Comparison of ENCODE assay signal across 8 cellular contexts in genomic region chr9:15509931-15510788, GRCh38. TPM values are rescaled to one million over a fixed set of nuclear protein-coding genes. Genes with fewer than 3 reads are reported as not detected.
A peak's percentile ranks its signal among the peaks of the same experiment; 100 is the strongest.
DNase-seq lines count a peak whose midpoint lies in the region; TF ChIP-seq lines count a peak whose summit lies in the region.

No MANE protein-coding gene starts in this region.

- H3K9me3 Mint-ChIP-seq in activated CD4-positive, alpha-beta memory T cell treated with anti-CD3 and anti-CD28 coated beads, Interleukin-2, amount 10 ng/mL, durations not matched to agents 7 days and 5 days, result no peaks in the 10 kb centered on the region
- H3K9me3 Mint-ChIP-seq in mesothelial cell of epicardium, result no peaks in the 10 kb centered on the region

- H3K9me3 ChIP-seq in HEK293 (ENCODE audit: control insufficient read depth, insufficient read depth, low read depth, low read length), result no peaks in the 10 kb centered on the region

- peak overlapping the region; percentile 84 for H3K4me3 Mint-ChIP-seq in activated CD4-positive, alpha-beta memory T cell treated with anti-CD3 and anti-CD28 coated beads, Interleukin-2, amount 10 ng/mL, durations not matched to agents 7 days and 5 days
- peak overlapping the region; percentile 79 for H3K4me3 Mint-ChIP-seq in mesothelial cell of epicardium

- H3K27me3 Mint-ChIP-seq in activated CD4-positive, alpha-beta memory T cell treated with anti-CD3 and anti-CD28 coated beads, Interleukin-2, amount 10 ng/mL, durations not matched to agents 7 days and 5 days, result no peaks in the 10 kb centered on the region
- H3K27me3 Mint-ChIP-seq in mesothelial cell of epicardium (ENCODE audit: low read depth), result no peaks in the 10 kb centered on the region

- H3K36me3 Mint-ChIP-seq in activated CD4-positive, alpha-beta memory T cell treated with anti-CD3 and anti-CD28 coated beads, Interleukin-2, amount 10 ng/mL, durations not matched to agents 7 days and 5 days (ENCODE audit: low read depth), result peaks cover 45% of the 10 kb centered on the region
- peaks cover 13% of the 10 kb centered on the region for H3K36me3 Mint-ChIP-seq in mesothelial cell of epicardium

- no peak for TF ChIP-seq CTCF in GM12875 (IDR thresholded peaks at IDR 0.05; ENCODE audit: borderline replicate concordance, insufficient read depth, low read depth, low read length)
- no peak for TF ChIP-seq CTCF in HEK293 (tag by site-specific recombination; IDR thresholded peaks at IDR 0.05)
- no peak for TF ChIP-seq CTCF in mesothelial cell of epicardium (IDR thresholded peaks at IDR 0.05; ENCODE audit: unreplicated experiment)

- DNase-seq in NCI-H1105 treated with DMSO at 0.1 percent for 48 hours (lab: John Stamatoyannopoulos, UW), result peak; percentile 80
- DNase-seq in activated CD4-positive, alpha-beta memory T cell treated with anti-CD3 and anti-CD28 coated beads, Interleukin-2, amount 10 ng/mL, durations not matched to agents 7 days and 5 days, result peak; percentile 70
- peak; percentile 51 for DNase-seq in effector CD4-positive, alpha-beta T cell
- DNase-seq in mesothelial cell of epicardium (ENCODE audit: low spot score in 2 of 2, unreplicated experiment in 2 of 2), result peak in 1 of 2 experiments; percentile 46
- DNase-seq in stimulated activated CD8-positive, alpha-beta memory T cell treated with anti-CD3 and anti-CD28 coated beads, Interleukin-15, amount 100 ng/mL, for 48 hours (ENCODE audit: low read depth in 2 of 2), result peak; percentile 43 to 51
- no peak for DNase-seq in inferior parietal cortex (ENCODE audit: extremely low spot score)

- H3K4me1 ChIP-seq in HEK293 (ENCODE audit: control insufficient read depth, insufficient read depth, low read length), result peaks cover 6% of the 10 kb centered on the region; the same call in 1 of the 2 replicates

- CTCF ChIA-PET in HEK293 (lab: Yijun Ruan, JAX), result interaction anchor here (0.6 to 1.5 kb wide), 4 partner anchors 20 to 106 kb away, joined by 3 to 6 read pairs (median 4); no protein-coding TSS in a partner anchor
- CTCF ChIA-PET in activated CD4-positive, alpha-beta memory T cell treated with anti-CD3 and anti-CD28 coated beads, Interleukin-2, amount 10 ng/mL, durations not matched to agents 7 days and 5 days (lab: Charles Lee), result interaction anchor here (0.6 to 4.4 kb wide), 8 partner anchors 10 to 892 kb away, joined by 3 to 17 read pairs (median 3); no protein-coding TSS in a partner anchor

- peaks cover 21 to 42% of the 10 kb centered on the region in 2 experiments for H3K36me3 ChIP-seq in HEK293 (ENCODE audit: control insufficient read depth in 2 of 2, insufficient read depth in 1 of 2, low read length in 2 of 2)

- peak overlapping the region; percentile 99 for H3K27ac ChIP-seq in HEK293 (ENCODE audit: extremely low read depth, low read depth, low read length)

- H3K4me1 Mint-ChIP-seq in activated CD4-positive, alpha-beta memory T cell treated with anti-CD3 and anti-CD28 coated beads, Interleukin-2, amount 10 ng/mL, durations not matched to agents 7 days and 5 days, result peaks cover 50% of the 10 kb centered on the region
- H3K4me1 Mint-ChIP-seq in mesothelial cell of epicardium, result peaks cover 29% of the 10 kb centered on the region

- POLR2A ChIA-PET in HEK293 (lab: Yijun Ruan, JAX), result interaction anchor here (0.5 to 4.6 kb wide), 12 partner anchors 9 to 317 kb away, joined by 3 to 61 read pairs (median 3); partner anchors contain the start of genes CCDC171 and SNAPC3
- POLR2A ChIA-PET in activated CD4-positive, alpha-beta memory T cell treated with anti-CD3 and anti-CD28 coated beads, Interleukin-2, amount 10 ng/mL, durations not matched to agents 7 days and 5 days (lab: Charles Lee), result interaction anchor here (0.6 to 4.3 kb wide), 27 partner anchors 9 to 214 kb away, joined by 3 to 55 read pairs (median 5); partner anchors contain the start of genes CCDC171 and SNAPC3

- H3K4me3 ChIP-seq in GM12875 (ENCODE audit: low read depth, low read length), result peak overlapping the region; percentile 99
- H3K4me3 ChIP-seq in HEK293 (ENCODE audit: low read depth, low read length), result peak overlapping the region; percentile 99

- peak overlapping the region; percentile 80 for H3K27ac Mint-ChIP-seq in activated CD4-positive, alpha-beta memory T cell treated with anti-CD3 and anti-CD28 coated beads, Interleukin-2, amount 10 ng/mL, durations not matched to agents 7 days and 5 days
- H3K27ac Mint-ChIP-seq in mesothelial cell of epicardium, result peak overlapping the region; percentile 89

TF ChIP-seq in HEK293, 187 proteins besides CTCF, POLR2A, EP300 and RAD21:
- TF ChIP-seq PRDM1 (tag by site-specific recombination; IDR thresholded peaks at IDR 0.05) (0 out of 2 replicates have a peak, but pooled peaks have one; percentile 18), GFI1B (tag by site-specific recombination; IDR thresholded peaks at IDR 0.05) (no peak), PBX3 (CRISPR knock-in tag; IDR thresholded peaks at IDR 0.05) (0 out of 2 replicates have a peak, but pooled peaks have one; percentile 42), EGR2 (tag by site-specific recombination; IDR thresholded peaks at IDR 0.05; ENCODE audit: low read depth) (peak; percentile 53), GLIS2 (tag by site-specific recombination; IDR thresholded peaks at IDR 0.05) (peak; percentile 36; the same call in 1 of the 2 replicates), ZNF335 (tag by site-specific recombination; conservative IDR thresholded peaks at IDR 0.05) (0 out of 2 replicates have a peak, but pooled peaks have one; percentile 34), ZFHX2 (tag by site-specific recombination; conservative IDR thresholded peaks at IDR 0.05) (peak; percentile 76), ZNF341 (tag by site-specific recombination; IDR thresholded peaks at IDR 0.05; ENCODE audit: low read depth) (peak; percentile 60), YY2 (tag by site-specific recombination; IDR thresholded peaks at IDR 0.05) (no peak), ZBTB21 (tag by site-specific recombination; IDR thresholded peaks at IDR 0.05) (no peak), ZBTB26 (tag by site-specific recombination; optimal IDR thresholded peaks at IDR 0.05) (peak; percentile 28), ZNF398 (tag by site-specific recombination; IDR thresholded peaks at IDR 0.05) (peak; percentile 33; the same call in 1 of the 2 replicates)

RNA-seq across cellular contexts. Expression of gene PSIP1, which starts 0.6 kb away (rescaled TPM):
- 100 to 1,000 TPM; 109 to 122 TPM for total RNA-seq in activated CD4-positive, alpha-beta memory T cell treated with anti-CD3 and anti-CD28 coated beads, Interleukin-2, amount 10 ng/mL, durations not matched to agents 7 days and 5 days
- total RNA-seq in mesothelial cell of epicardium, result 97.3 to 103 TPM (median 98.7 TPM) in 3 replicates

RNA-seq across cellular contexts. Expression of gene CCDC171, which starts 42.7 kb away (rescaled TPM):
- 1 to 10 TPM; 2.1 to 2.5 TPM for total RNA-seq in activated CD4-positive, alpha-beta memory T cell treated with anti-CD3 and anti-CD28 coated beads, Interleukin-2, amount 10 ng/mL, durations not matched to agents 7 days and 5 days
- 7.3 to 9.8 TPM (median 8.3 TPM) in 3 replicates for total RNA-seq in mesothelial cell of epicardium
